8 cellular contexts compared by ENCODE assay signal in the genomic region with DNA sequence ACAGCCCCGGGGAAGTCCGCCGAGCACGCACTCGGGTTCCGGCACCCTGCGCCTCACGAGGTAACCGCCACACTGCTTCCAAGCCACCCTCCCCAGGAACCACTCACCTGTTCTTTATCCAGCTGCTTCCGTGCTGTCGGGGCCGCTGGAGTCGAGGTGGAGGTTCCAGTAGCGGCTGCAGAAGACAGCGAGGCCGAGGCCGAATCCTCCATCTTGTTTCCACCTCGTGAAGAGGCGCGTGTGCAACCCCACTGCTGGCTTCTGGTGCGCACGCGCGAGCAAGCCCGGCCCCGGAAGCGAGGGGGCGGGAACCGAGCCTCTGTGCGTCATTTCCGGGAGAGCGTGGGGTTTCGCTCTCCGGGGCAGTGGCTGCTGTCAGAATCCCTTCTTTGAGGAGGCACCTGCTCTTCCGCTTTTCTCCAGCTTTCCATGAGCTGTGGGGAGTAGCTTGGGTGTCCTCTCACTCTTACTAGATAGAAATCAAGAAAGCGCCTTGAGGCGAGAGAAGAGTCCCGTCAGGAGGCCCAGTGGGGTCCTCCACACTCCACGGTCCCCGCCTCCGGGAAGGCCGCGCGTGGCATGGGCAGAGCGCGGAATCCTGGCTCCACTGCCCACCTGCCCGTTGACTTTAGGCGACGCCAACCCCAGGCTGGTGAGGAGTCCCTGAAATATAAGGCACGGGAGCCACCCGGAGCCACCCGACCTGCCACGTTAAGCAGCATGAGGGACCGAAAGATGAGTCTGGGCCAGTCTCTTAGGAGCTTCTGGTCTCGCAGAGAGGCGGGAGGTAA. TPM values are rescaled to one million over a fixed set of nuclear protein-coding genes. Genes with fewer than 3 reads are reported as not detected.
A peak's percentile ranks its signal among the peaks of the same experiment; 100 is the strongest.
DNase-seq lines count a peak whose midpoint lies in the region; TF ChIP-seq lines count a peak whose summit lies in the region.

RSL1D1 (minus strand) TSS at position 242 of the 791 bp plus-strand sequence; CDS start at position 212, 30 bp downstream.

- H3K4me3 Mint-ChIP-seq in H9 = peak within 1 kb of the TSS; percentile 95 to 98
- peak within 1 kb of the TSS; percentile 99 for H3K4me3 Mint-ChIP-seq in nephron progenitor cell
- peak within 1 kb of the TSS; percentile 99 for H3K4me3 Mint-ChIP-seq in stimulated activated naive CD8-positive, alpha-beta T cell treated with anti-CD3 and anti-CD28 coated beads, Interleukin-15, Interleukin-2, amounts not matched to agents 100 ng/mL and 50 ng/mL, for 24 hours

- H3K27me3 Mint-ChIP-seq in H9 (ENCODE audit: low read depth) (no peaks in the 10 kb centered on the region), nephron progenitor cell (ENCODE audit: low read depth, poor library complexity) (no peaks in the 10 kb centered on the region)
- H3K27me3 Mint-ChIP-seq in stimulated activated naive CD8-positive, alpha-beta T cell treated with anti-CD3 and anti-CD28 coated beads, Interleukin-15, Interleukin-2, amounts not matched to agents 100 ng/mL and 50 ng/mL, for 24 hours = no peaks in the 10 kb centered on the region

- H3K18ac ChIP-seq in H9 (ENCODE audit: insufficient read length, low read depth, low read length) = peak within 1 kb of the TSS; percentile 96

- no CpG with 5 or more reads among the region's 56 CpGs for WGBS in H9 (ENCODE audit: extremely low coverage, insufficient read length, low lambda C conversion rate)

- H4K20me1 ChIP-seq in H9 (ENCODE audit: control insufficient read depth, insufficient read depth, insufficient read length) = no peaks in the 10 kb centered on the region

- H3K9ac ChIP-seq in ES-I3 (ENCODE audit: low read depth, low read length) = peak within 1 kb of the TSS; percentile 90
- peak within 1 kb of the TSS; percentile 98 for H3K9ac ChIP-seq in H9 (ENCODE audit: extremely low read depth, insufficient read length, low read length)

- H2BK5ac ChIP-seq in H9 (ENCODE audit: insufficient read length, low read length) = no peak within 1 kb of the TSS

- peak within 1 kb of the TSS; percentile 97 for H3K14ac ChIP-seq in H9 (ENCODE audit: insufficient read depth, low read length)

- H4K5ac ChIP-seq in H9 (ENCODE audit: insufficient read length, low read depth, low read length) = peak within 1 kb of the TSS; percentile 79

- no peak within 1 kb of the TSS for H2AFZ ChIP-seq in H9 (ENCODE audit: low read length)

- peaks cover 10% of the 10 kb centered on the region for H3K79me1 ChIP-seq in H9 (ENCODE audit: insufficient read depth, low read depth, low read length, poor library complexity, severe bottlenecking)

- TF ChIP-seq CTCF in H9 (conservative IDR thresholded peaks at IDR 0.05) (no peak), fibroblast of pulmonary artery (IDR thresholded peaks at IDR 0.05; ENCODE audit: low read length, missing control alignments) (no peak), nephron progenitor cell (IDR thresholded peaks at IDR 0.05) (no peak)

- no peak within 1 kb of the TSS for H4K8ac ChIP-seq in H9 (replicated peaks; ENCODE audit: insufficient read length, low read depth, low read length)

- peak within 1 kb of the TSS; percentile 99 for H3K4me3 ChIP-seq in fibroblast of pulmonary artery (replicated peaks; ENCODE audit: low read depth, low read length)

- no peaks in the 10 kb centered on the region for H3K4me1 ChIP-seq in ES-I3 (ENCODE audit: insufficient read depth, low read length)
- no peaks in the 10 kb centered on the region for H3K4me1 ChIP-seq in H9 (ENCODE audit: insufficient read depth, low read length)

- DNase-seq in H9 (peak; percentile 93), M059J (ENCODE audit: low read depth) (peak; percentile 91), fibroblast of pulmonary artery (ENCODE audit: low read depth) (peak; percentile 95), nephron progenitor cell (peak; percentile 92)
- DNase-seq in activated T-helper 9 cell treated with anti-CD3 and anti-CD28 coated beads, Interleukin-2, amount 50 U/mL, for 16 hours (ENCODE audit: low read depth) = peak; percentile 89

- H3K4me1 Mint-ChIP-seq in H9 (peaks cover 6 to 10% of the 10 kb centered on the region in 2 experiments), nephron progenitor cell (peaks cover 46% of the 10 kb centered on the region)
- peaks cover 70% of the 10 kb centered on the region for H3K4me1 Mint-ChIP-seq in stimulated activated naive CD8-positive, alpha-beta T cell treated with anti-CD3 and anti-CD28 coated beads, Interleukin-15, Interleukin-2, amounts not matched to agents 100 ng/mL and 50 ng/mL, for 24 hours (ENCODE audit: low read depth)

- no peak within 1 kb of the TSS for H3K27ac ChIP-seq in H9 (ENCODE audit: insufficient read length, low read depth, low read length)

- H3K23ac ChIP-seq in H9 (ENCODE audit: insufficient read length, low read depth, low read length) = no peak within 1 kb of the TSS

- no peak within 1 kb of the TSS for H3T11ph ChIP-seq in H9 (ENCODE audit: low read length)

- no peak within 1 kb of the TSS for H2AK5ac ChIP-seq in H9 (ENCODE audit: insufficient read length, low read length)

- H3K9me3 Mint-ChIP-seq in H9 (peaks cover 0 to 2% of the 10 kb centered on the region in 2 experiments; a peak in 1 of 5 replicates), nephron progenitor cell (no peaks in the 10 kb centered on the region)
- H3K9me3 Mint-ChIP-seq in stimulated activated naive CD8-positive, alpha-beta T cell treated with anti-CD3 and anti-CD28 coated beads, Interleukin-15, Interleukin-2, amounts not matched to agents 100 ng/mL and 50 ng/mL, for 24 hours = no peaks in the 10 kb centered on the region

- H3K36me3 Mint-ChIP-seq in H9 (ENCODE audit: insufficient read depth in 1 of 3, low read depth in 3 of 3) (peaks cover 29 to 42% (median 38%) of the 10 kb centered on the region in 3 experiments), nephron progenitor cell (ENCODE audit: low read depth) (peaks cover 44% of the 10 kb centered on the region)
- peaks cover 69% of the 10 kb centered on the region for H3K36me3 Mint-ChIP-seq in stimulated activated naive CD8-positive, alpha-beta T cell treated with anti-CD3 and anti-CD28 coated beads, Interleukin-15, Interleukin-2, amounts not matched to agents 100 ng/mL and 50 ng/mL, for 24 hours (ENCODE audit: low read depth)

- no peak within 1 kb of the TSS for H2BK12ac ChIP-seq in H9 (ENCODE audit: insufficient read length, low read depth, low read length)

- peak within 1 kb of the TSS; percentile 30 for H3K56ac ChIP-seq in H9 (ENCODE audit: insufficient read length, low read depth, low read length)

- peak within 1 kb of the TSS; percentile 97 to 98 (median 97) for H3K27ac Mint-ChIP-seq in H9
- peak within 1 kb of the TSS; percentile 97 for H3K27ac Mint-ChIP-seq in nephron progenitor cell
- peak within 1 kb of the TSS; percentile 95 for H3K27ac Mint-ChIP-seq in stimulated activated naive CD8-positive, alpha-beta T cell treated with anti-CD3 and anti-CD28 coated beads, Interleukin-15, Interleukin-2, amounts not matched to agents 100 ng/mL and 50 ng/mL, for 24 hours

- H2BK20ac ChIP-seq in H9 (ENCODE audit: low read depth, low read length, poor library complexity, severe bottlenecking) = no peak within 1 kb of the TSS

- no peak within 1 kb of the TSS for H2BK15ac ChIP-seq in H9 (ENCODE audit: low read depth, low read length)

- peaks cover 21% of the 10 kb centered on the region; the same call in 1 of the 2 replicates for H3K79me2 ChIP-seq in H9 (ENCODE audit: insufficient read depth, low read length)

- no peak within 1 kb of the TSS for H2BK120ac ChIP-seq in H9 (ENCODE audit: low read depth, low read length, poor library complexity, severe bottlenecking)

- no peaks in the 10 kb centered on the region for H3K27me3 ChIP-seq in H9 (ENCODE audit: insufficient read depth, low read length)

- H3K36me3 ChIP-seq in ES-I3 (ENCODE audit: insufficient read depth, low read length) = peaks cover 13% of the 10 kb centered on the region

- peak; percentile 98 for TF ChIP-seq POLR2A in Raji (IDR thresholded peaks at IDR 0.05; ENCODE audit: insufficient read depth, low read depth, low read length)

- no peak within 1 kb of the TSS for H4K91ac ChIP-seq in H9 (ENCODE audit: insufficient read length, low read depth, low read length)

- peaks cover 7% of the 10 kb centered on the region for H3K23me2 ChIP-seq in H9 (ENCODE audit: insufficient read length, low read depth, low read length, poor library complexity, severe bottlenecking)

- peak within 1 kb of the TSS; percentile 97 for H3K4me2 ChIP-seq in H9 (ENCODE audit: insufficient read depth, insufficient read length, low read length)

- H3K9me3 ChIP-seq in ES-I3 (ENCODE audit: control insufficient read depth, insufficient read depth, low read length) (no peaks in the 10 kb centered on the region), H9 (ENCODE audit: control insufficient read depth, low read depth, low read length) (no peaks in the 10 kb centered on the region)

- peak within 1 kb of the TSS; percentile 80 for H3K4ac ChIP-seq in H9 (ENCODE audit: low read depth, low read length)

RNA-seq across cellular contexts. Expression of gene RSL1D1, which starts in this region (rescaled TPM):
- 334 and 343 TPM in 2 replicates for total RNA-seq in H9 (2021)
- 186 and 260 TPM in 2 replicates for total RNA-seq in M059J (2014; rRNA removed; shearing (Covaris generic))
